In the genomic region with DNA sequence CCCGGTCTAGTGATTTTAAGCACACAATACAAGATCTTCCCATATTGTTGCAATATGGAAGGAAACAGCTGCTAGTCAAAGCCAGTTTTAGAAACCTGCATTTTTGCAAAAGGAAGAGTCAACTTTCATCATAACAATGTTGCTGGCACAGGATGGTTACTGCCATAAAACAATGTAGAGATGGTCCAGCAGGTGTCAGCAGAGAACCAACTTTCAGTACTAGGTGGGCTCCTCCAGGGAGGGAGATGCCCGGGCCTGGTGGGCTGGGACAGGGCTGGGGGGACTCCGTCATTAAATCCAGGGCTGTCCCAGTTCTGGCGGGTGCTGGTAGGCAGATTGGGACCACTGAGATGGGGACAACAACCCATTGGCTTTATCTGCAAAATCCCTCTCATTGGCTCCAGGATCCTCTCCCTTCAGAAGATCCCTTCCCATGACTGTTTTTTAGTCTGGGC, we compare ENCODE assay signal across 8 cellular contexts. TPM values are rescaled to one million over a fixed set of nuclear protein-coding genes. Genes with fewer than 3 reads are reported as not detected.
DNase-seq lines count a peak whose midpoint lies in the region; ATAC-seq and TF ChIP-seq lines count a peak whose summit lies in the region.

No MANE protein-coding gene starts in this region.

- H3K36me3 ChIP-seq in brain microvascular endothelial cell (replicated peaks) (no peaks in the 10 kb centered on the region), upper lobe of left lung (no peaks in the 10 kb centered on the region)
- no peaks in the 10 kb centered on the region for H3K36me3 ChIP-seq in effector memory CD4-positive, alpha-beta T cell (ENCODE audit: control insufficient read depth, insufficient read depth, low read length)

- no peak for TF ChIP-seq POLR2A in upper lobe of left lung (IDR thresholded peaks at IDR 0.05)

- ATAC-seq in upper lobe of left lung (ENCODE audit: low FRiP score in 2 of 2) (peak in 1 of 2 donors; percentile 31), GM18858 (IDR thresholded peaks at IDR 0.05; ENCODE audit: unreplicated experiment) (no peak)

- no peak for TF ChIP-seq EP300 in upper lobe of left lung (IDR thresholded peaks at IDR 0.05)

- DNase-seq in COLO668 (lab: John Stamatoyannopoulos, UW; ENCODE audit: unreplicated experiment) = peak; percentile 36
- peak; percentile 61 for DNase-seq in GM20000 (ENCODE audit: low spot score)
- peak; percentile 49 for DNase-seq in NCI-H2227 (lab: John Stamatoyannopoulos, UW; ENCODE audit: unreplicated experiment)
- DNase-seq in brain microvascular endothelial cell = peak; percentile 23
- peak; percentile 29 for DNase-seq in kidney tubule cell (ENCODE audit: low spot score)
- no peak for DNase-seq in upper lobe of left lung
- no peak for DNase-seq in effector memory CD4-positive, alpha-beta T cell

- H3K9me3 ChIP-seq in upper lobe of left lung = no peaks in the 10 kb centered on the region
- no peaks in the 10 kb centered on the region for H3K9me3 ChIP-seq in effector memory CD4-positive, alpha-beta T cell (ENCODE audit: control insufficient read depth, low read length)

- TF ChIP-seq CTCF in GM20000 (IDR thresholded peaks at IDR 0.05; ENCODE audit: extremely low read depth, missing control alignments) = peak; percentile 64
- peak; percentile 77 for TF ChIP-seq CTCF in brain microvascular endothelial cell (IDR thresholded peaks at IDR 0.05; ENCODE audit: low read depth, low read length, missing control alignments)
- peak; percentile 54 to 70 (median 64) for TF ChIP-seq CTCF in upper lobe of left lung (IDR thresholded peaks at IDR 0.05)

- 8 to 14% methylated on average over 3 to 4 of the region's 4 CpGs for WGBS in upper lobe of left lung, 2 donors

- no peak overlapping the region for H3K27ac ChIP-seq in brain microvascular endothelial cell
- H3K27ac ChIP-seq in upper lobe of left lung = no peak overlapping the region
- H3K27ac ChIP-seq in effector memory CD4-positive, alpha-beta T cell (ENCODE audit: insufficient read depth, low read length, poor library complexity, severe bottlenecking) = no peak overlapping the region

- H3K4me1 ChIP-seq in upper lobe of left lung = peaks cover 23 to 36% (median 31%) of the 10 kb centered on the region in 4 donors
- peaks cover 5% of the 10 kb centered on the region for H3K4me1 ChIP-seq in effector memory CD4-positive, alpha-beta T cell (ENCODE audit: control insufficient read depth, insufficient read depth, low read length, poor library complexity, severe bottlenecking)

- in situ Hi-C loops in brain microvascular endothelial cell (cut with HindIII; ENCODE audit: low pct_ligation_motif_present, low sequenced_read_pairs) = no loop called here

- peaks cover 3% of the 10 kb centered on the region for H3K27me3 ChIP-seq in brain microvascular endothelial cell (replicated peaks)
- H3K27me3 ChIP-seq in upper lobe of left lung = no peaks in the 10 kb centered on the region
- peaks cover 28% of the 10 kb centered on the region for H3K27me3 ChIP-seq in effector memory CD4-positive, alpha-beta T cell (replicated peaks; ENCODE audit: control insufficient read depth, insufficient read depth, low read length, poor library complexity, severe bottlenecking)

- H3K4me3 ChIP-seq in brain microvascular endothelial cell (ENCODE audit: low read depth, low read length) (no peak overlapping the region), upper lobe of left lung (no peak overlapping the region)
- H3K4me3 ChIP-seq in effector memory CD4-positive, alpha-beta T cell (ENCODE audit: insufficient read depth, low read depth, low read length, poor library complexity, severe bottlenecking) = no peak overlapping the region

RNA-seq across cellular contexts. Expression of gene HLX, which starts 5.0 kb away (rescaled TPM):
- total RNA-seq in upper lobe of left lung = 10 to 100 TPM; 10.9 to 27.4 (median 20.5) TPM

Comparison
In these comparisons a context has a peak if more than half of its experiments do, and no peak if none do; other contexts are left out.
1. DNase-seq: peak in COLO668 (single experiment), GM20000 (single experiment), NCI-H2227 (single experiment), brain microvascular endothelial cell (single experiment) and kidney tubule cell (single experiment); none in upper lobe of left lung (0 of 2) and effector memory CD4-positive, alpha-beta T cell (0 of 3).
2. Peak in every context shown above with its lines, with median percentiles within 50 percentile points of each other: CTCF ChIP-seq.